9 cellular contexts compared by ENCODE assay signal in genomic region chr5:116076496-116076895, GRCh38. TPM values are rescaled to one million over a fixed set of nuclear protein-coding genes. Genes with fewer than 3 reads are reported as not detected.
DNase-seq lines count a peak whose midpoint lies in the region; ATAC-seq, FAIRE-seq and TF ChIP-seq lines count a peak whose summit lies in the region.
"Had no signal": no experiment of that assay in that cellular context is flagged by ENCODE, and none has a peak within 500 bp of the region (broad histone marks: within the 10 kb centered on the region; RNA-seq: fewer than 3 reads in every experiment).

No MANE protein-coding gene starts in this region.

- no peaks in the 10 kb centered on the region for H3K36me3 Mint-ChIP-seq in WTC11

- no peaks in the 10 kb centered on the region for H3K4me1 Mint-ChIP-seq in WTC11

- 67 to 88% (median 69%) methylated on average over 1 of the region's 1 CpG for WGBS in small intestine, 3 donors

- H3K27ac Mint-ChIP-seq in WTC11 = no peak overlapping the region

- FAIRE-seq in GM19239 (lab: Jason Lieb, UNC) (peak; percentile 99), small intestine (lab: Jason Lieb, UNC) (no peak)

- TF ChIP-seq CTCF in WTC11 (IDR thresholded peaks at IDR 0.05) = no peak

- no peaks in the 10 kb centered on the region for H3K4me1 ChIP-seq in small intestine (ENCODE audit: control insufficient read depth in 2 of 2, insufficient read depth in 1 of 2, low read depth in 1 of 2, low read length in 1 of 2)

- H3K27ac ChIP-seq in small intestine (ENCODE audit: low read depth in 1 of 2, low read length in 1 of 2) = no peak overlapping the region

- CTCF ChIA-PET in WTC11 (lab: Charles Lee) = interaction anchor here (1.3 kb wide), 1 partner anchor 9 kb away, joined by 6 read pairs; no protein-coding TSS in a partner anchor

- no peaks in the 10 kb centered on the region for H3K27me3 Mint-ChIP-seq in WTC11 (ENCODE audit: low read depth)

- ATAC-seq in HG03045 (IDR thresholded peaks at IDR 0.05; ENCODE audit: unreplicated experiment) (peak; percentile 98), WTC11 (no peak)

- H3K9me3 ChIP-seq in small intestine (ENCODE audit: control insufficient read depth, low read depth) = no peaks in the 10 kb centered on the region

- POLR2A ChIA-PET in WTC11 (lab: Charles Lee) = no interaction called here

- no peaks in the 10 kb centered on the region for H3K36me3 ChIP-seq in small intestine (ENCODE audit: control insufficient read depth in 2 of 2, insufficient read depth in 2 of 2, low read length in 2 of 2)

- H3K4me3 Mint-ChIP-seq in WTC11 = no peak overlapping the region

- no peaks in the 10 kb centered on the region for H3K27me3 ChIP-seq in small intestine (ENCODE audit: control insufficient read depth in 2 of 2, insufficient read depth in 2 of 2, low read length in 2 of 2)

- no peak overlapping the region for H3K4me3 ChIP-seq in small intestine (ENCODE audit: low read depth in 1 of 2, low read length in 2 of 2)

- H3K9me3 Mint-ChIP-seq in WTC11 = no peaks in the 10 kb centered on the region

- DNase-seq in CD1c-positive myeloid dendritic cell (ENCODE audit: extremely low spot score) = peak; percentile 41
- DNase-seq in GM19239 (ENCODE audit: insufficient read length, low spot score) = peak; percentile 41
- DNase-seq in SKM-1 (lab: John Stamatoyannopoulos, UW; ENCODE audit: unreplicated experiment) = peak; percentile 38
- no peak for DNase-seq in NCI-H1417 (lab: John Stamatoyannopoulos, UW)
- no peak for DNase-seq in small intestine
- no peak for DNase-seq in WTC11 (ENCODE audit: low spot score)
- DNase-seq in SHP77 (lab: John Stamatoyannopoulos, UW) = no peak
- DNase-seq: NCI-H187 had no signal

TF ChIP-seq in WTC11, 78 proteins besides CTCF, POLR2A, EP300 and RAD21 (continues in another document):
- no peak for TF ChIP-seq ATF2 (CRISPR knock-in tag; IDR thresholded peaks at IDR 0.05; ENCODE audit: borderline replicate concordance, low read depth)
- TF ChIP-seq NFATC4 (CRISPR knock-in tag; IDR thresholded peaks at IDR 0.05) = no peak
- TF ChIP-seq RORB (CRISPR knock-in tag; IDR thresholded peaks at IDR 0.05) = no peak
- no peak for TF ChIP-seq MLX (CRISPR knock-in tag; IDR thresholded peaks at IDR 0.05)
- TF ChIP-seq NR1H2 (CRISPR knock-in tag; IDR thresholded peaks at IDR 0.05) = no peak
- TF ChIP-seq ZNF121 (CRISPR knock-in tag; IDR thresholded peaks at IDR 0.05) = no peak
- TF ChIP-seq IRF1 (CRISPR knock-in tag; IDR thresholded peaks at IDR 0.05) = no peak
- TF ChIP-seq PRRX2 (CRISPR knock-in tag; IDR thresholded peaks at IDR 0.05) = no peak
- no peak for TF ChIP-seq ATF3 (CRISPR knock-in tag; conservative IDR thresholded peaks at IDR 0.05)
- TF ChIP-seq NFE2L1 (CRISPR knock-in tag; IDR thresholded peaks at IDR 0.05) = no peak
- no peak for TF ChIP-seq CDX4 (CRISPR knock-in tag; IDR thresholded peaks at IDR 0.05; ENCODE audit: borderline replicate concordance)
- no peak for TF ChIP-seq SP1 (CRISPR knock-in tag; conservative IDR thresholded peaks at IDR 0.05)
- no peak for TF ChIP-seq ATF6 (CRISPR knock-in tag; IDR thresholded peaks at IDR 0.05)
- no peak for TF ChIP-seq E2F1 (CRISPR knock-in tag; IDR thresholded peaks at IDR 0.05)
- no peak for TF ChIP-seq ZBTB21 (CRISPR knock-in tag; IDR thresholded peaks at IDR 0.05; ENCODE audit: borderline replicate concordance)
- TF ChIP-seq ARID4B (CRISPR knock-in tag; IDR thresholded peaks at IDR 0.05; ENCODE audit: borderline replicate concordance) = no peak

RNA-seq across cellular contexts. Expression of gene COMMD10, which starts 8.3 kb away (rescaled TPM):
- 10 to 100 TPM; 19.7 to 24.2 (median 22.2) TPM for polyA plus RNA-seq in small intestine
- 34.5 to 49.0 TPM (median 44.8 TPM) in 3 replicates for total RNA-seq in WTC11 (2021)

RNA-seq across cellular contexts. Expression of gene ARL14EPL, which starts 44.2 kb away (rescaled TPM):
- polyA plus RNA-seq in small intestine = not detected
- total RNA-seq in WTC11 (2021) = not detected in 3 replicates

Comparison
In these comparisons a context has a peak if more than half of its experiments do, and no peak if none do; other contexts are left out.
1. DNase-seq: peak in CD1c-positive myeloid dendritic cell (single experiment), GM19239 (single experiment) and SKM-1 (single experiment); none in NCI-H1417 (0 of 3), small intestine (single experiment), WTC11 (single experiment) and SHP77 (0 of 2).